ENCODE assay signal across 8 cellular contexts in the genomic region with DNA sequence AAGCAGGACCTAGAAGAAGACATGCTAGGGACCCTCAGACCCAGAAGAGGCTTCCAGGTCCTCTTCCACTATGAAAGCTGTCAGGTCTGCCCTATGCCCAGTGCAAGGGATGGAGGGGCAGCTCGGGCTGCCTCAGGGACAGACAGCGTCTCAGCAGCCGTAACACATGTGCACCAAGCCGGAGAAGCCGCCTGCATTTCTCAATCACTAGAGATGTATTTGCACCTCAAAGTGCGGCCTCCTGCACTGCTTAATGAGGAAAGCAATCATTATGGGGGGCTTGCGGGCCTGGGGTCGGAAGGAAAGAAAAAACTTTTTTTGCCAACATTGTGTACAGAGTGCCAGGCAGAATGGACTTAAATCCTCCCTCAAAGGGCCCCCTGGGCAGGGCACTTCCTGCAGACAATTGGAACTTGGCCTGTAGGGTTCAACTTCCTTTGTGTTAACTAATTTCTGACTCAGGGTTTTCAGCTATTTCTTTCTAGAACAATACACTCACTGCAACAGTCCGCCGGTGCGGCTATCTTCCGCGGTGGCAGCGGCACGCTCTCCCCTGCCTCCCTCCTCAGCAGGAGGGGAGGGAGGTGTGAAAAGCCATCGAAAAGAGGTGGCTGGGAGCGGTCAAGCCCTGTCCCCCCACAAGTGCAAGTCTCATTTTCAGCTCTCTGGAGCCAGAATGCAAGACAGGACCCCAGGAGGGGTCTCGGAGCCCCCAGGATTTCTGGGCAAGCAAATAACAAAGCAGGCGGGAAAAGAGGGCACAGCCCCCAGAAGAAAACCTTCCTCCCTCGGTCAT.
DNase-seq lines count a peak whose midpoint lies in the region; ATAC-seq and TF ChIP-seq lines count a peak whose summit lies in the region.

No MANE protein-coding gene starts in this region.

- peak overlapping the region; percentile 20 for H3K4me3 ChIP-seq in Caco-2 (ENCODE audit: low read depth, low read length)
- H3K4me3 ChIP-seq in hepatocyte: peak overlapping the region; percentile 11
- H3K4me3 ChIP-seq in prostate gland: peak overlapping the region; percentile 14 to 18

- intact Hi-C loops in Caco-2 (cut with micrococcal nuclease; ENCODE audit: unreplicated experiment) (no loop called here), prostate gland (cut with DNase I) (loop anchor here (5.0 kb wide), 3 partner anchors 103 to 262 kb away; a partner anchor contains a TSS)

- peak overlapping the region; percentile 50 for H2AFZ ChIP-seq in hepatocyte

- H3K9me3 ChIP-seq in Caco-2 (no peaks in the 10 kb centered on the region), hepatocyte (ENCODE audit: low read depth) (no peaks in the 10 kb centered on the region), prostate gland (no peaks in the 10 kb centered on the region)

- no TSS peak for BruUV-seq in Caco-2 (replicated peaks; lab: Mats Ljungman, UMichigan)

- H3K36me3 ChIP-seq in Caco-2 (ENCODE audit: control insufficient read depth, insufficient read depth, low read length) (no peaks in the 10 kb centered on the region), hepatocyte (replicated peaks; ENCODE audit: insufficient read depth, low read depth) (no peaks in the 10 kb centered on the region), prostate gland (no peaks in the 10 kb centered on the region)

- no peaks in the 10 kb centered on the region for H3K4me1 Mint-ChIP-seq in Caco-2 (ENCODE audit: low read depth, unreplicated experiment)
- H3K4me1 Mint-ChIP-seq in T-cell: peaks cover 11 to 13% (median 11%) of the 10 kb centered on the region in 3 donors

- H3K27ac Mint-ChIP-seq in Caco-2 (ENCODE audit: unreplicated experiment) (no peak overlapping the region), T-cell (no peak overlapping the region)

- POLR2A ChIA-PET in Caco-2 (lab: Charles Lee): no interaction called here
- POLR2A ChIA-PET in T-cell (lab: Charles Lee): no interaction called here

- H3K9me2 ChIP-seq in hepatocyte (replicated peaks; ENCODE audit: insufficient read depth): no peaks in the 10 kb centered on the region

- no peak for ATAC-seq in T-cell (replicated peaks in 1 of 4)
- no peak for ATAC-seq in GM19463 (IDR thresholded peaks at IDR 0.05; ENCODE audit: unreplicated experiment)
- no peak for ATAC-seq in GM19324 (IDR thresholded peaks at IDR 0.05; ENCODE audit: low FRiP score, unreplicated experiment)

- H3K36me3 Mint-ChIP-seq in Caco-2 (ENCODE audit: insufficient read depth, unreplicated experiment) (no peaks in the 10 kb centered on the region), T-cell (no peaks in the 10 kb centered on the region)

- H3K9me3 Mint-ChIP-seq in Caco-2 (ENCODE audit: unreplicated experiment) (no peaks in the 10 kb centered on the region), T-cell (no peaks in the 10 kb centered on the region)

- peak overlapping the region; percentile 86 for H3K4me2 ChIP-seq in hepatocyte

- TF ChIP-seq POLR2A in prostate gland (IDR thresholded peaks at IDR 0.05): no peak

- CTCF ChIA-PET in Caco-2 (lab: Charles Lee) (interaction anchor here (1.0 kb wide), 1 partner anchor 207 kb away, joined by 3 read pairs; no protein-coding TSS in a partner anchor), T-cell (lab: Charles Lee) (no interaction called here)

- H3K79me2 ChIP-seq in hepatocyte: peaks cover 13% of the 10 kb centered on the region

- no peak for TF ChIP-seq CTCF in Caco-2 (IDR thresholded peaks at IDR 0.05; ENCODE audit: insufficient read depth in 1 of 2, low read depth in 1 of 2, low read length in 1 of 2, severe bottlenecking in 1 of 2, unreplicated experiment in 1 of 2)
- no peak for TF ChIP-seq CTCF in hepatocyte (IDR thresholded peaks at IDR 0.05; ENCODE audit: poor library complexity)
- TF ChIP-seq CTCF in prostate gland (IDR thresholded peaks at IDR 0.05): no peak

- no peak for DNase-seq in Caco-2
- no peak for DNase-seq in T-cell
- DNase-seq in hepatocyte (ENCODE audit: low spot score): peak; percentile 53
- no peak for DNase-seq in prostate gland (ENCODE audit: low spot score)
- no peak for DNase-seq in NCI-H1930 (lab: John Stamatoyannopoulos, UW)
- DNase-seq in NCI-H1048 (lab: John Stamatoyannopoulos, UW): no peak

- H3K27me3 Mint-ChIP-seq in Caco-2 (ENCODE audit: insufficient read depth, unreplicated experiment) (peaks cover 31% of the 10 kb centered on the region), T-cell (peaks cover 34 to 55% of the 10 kb centered on the region in 2 donors)

- H3K4me3 Mint-ChIP-seq in Caco-2 (ENCODE audit: unreplicated experiment): peak overlapping the region; percentile 64
- peak overlapping the region in 2 of 3 donors; percentile 32 to 68 for H3K4me3 Mint-ChIP-seq in T-cell

- H3K27ac ChIP-seq in hepatocyte (peak overlapping the region; percentile 64), prostate gland (peak overlapping the region; percentile 37 to 42)

- 40% methylated on average over 20 of the region's 20 CpGs for WGBS in hepatocyte (ENCODE audit: low lambda C conversion rate, missing lambda C conversion rate)
- 37% methylated on average over 20 of the region's 20 CpGs for WGBS in prostate gland

- H3K4me1 ChIP-seq in Caco-2: no peaks in the 10 kb centered on the region
- H3K4me1 ChIP-seq in hepatocyte (ENCODE audit: insufficient read depth): peaks cover 20% of the 10 kb centered on the region
- H3K4me1 ChIP-seq in prostate gland (replicated peaks): no peaks in the 10 kb centered on the region

- no peaks in the 10 kb centered on the region for H4K20me1 ChIP-seq in hepatocyte (ENCODE audit: insufficient read depth, poor library complexity, severe bottlenecking)

- peaks cover 2% of the 10 kb centered on the region for H3K27me3 ChIP-seq in Caco-2 (replicated peaks; ENCODE audit: control insufficient read depth, insufficient read depth, low read length)
- no peaks in the 10 kb centered on the region for H3K27me3 ChIP-seq in hepatocyte
- H3K27me3 ChIP-seq in prostate gland (replicated peaks; ENCODE audit: insufficient read depth): no peaks in the 10 kb centered on the region
